ENCODE assay signal across 17 cellular contexts in genomic region chr6:24943774-24944173, GRCh38. TPM values are rescaled to one million over a fixed set of nuclear protein-coding genes. Genes with fewer than 3 reads are reported as not detected.
DNase-seq lines count a peak whose midpoint lies in the region; ATAC-seq and TF ChIP-seq lines count a peak whose summit lies in the region.
"Had no signal": no experiment of that assay in that cellular context is flagged by ENCODE, and none has a peak within 500 bp of the region (broad histone marks: within the 10 kb centered on the region; RNA-seq: fewer than 3 reads in every experiment).

No MANE protein-coding gene starts in this region.

- H3K79me1 ChIP-seq in H9 (ENCODE audit: insufficient read depth, low read depth, low read length, poor library complexity, severe bottlenecking): no peaks in the 10 kb centered on the region
- no peaks in the 10 kb centered on the region for H3K79me1 ChIP-seq in neuronal stem cell (ENCODE audit: low read depth, low read length)

- H3K27ac Mint-ChIP-seq in H9 (peak overlapping the region in 2 of 3 experiments; percentile 45 to 50; a peak in 2 of 7 replicates), endodermal cell (no peak overlapping the region)
- H3K27ac Mint-ChIP-seq in activated naive CD4-positive, alpha-beta T cell treated with anti-CD3 and anti-CD28 coated beads, Interleukin-2, amount 10 ng/mL, durations not matched to agents 7 days and 5 days: no peak overlapping the region

- H2BK5ac ChIP-seq in H9 (ENCODE audit: insufficient read length, low read length) (no peak overlapping the region), neuronal stem cell (ENCODE audit: low read length) (no peak overlapping the region)

- no peaks in the 10 kb centered on the region for H3K27me3 Mint-ChIP-seq in H9 (ENCODE audit: low read depth)
- peaks cover 7% of the 10 kb centered on the region for H3K27me3 Mint-ChIP-seq in endodermal cell (ENCODE audit: insufficient read depth)
- no peaks in the 10 kb centered on the region for H3K27me3 Mint-ChIP-seq in activated naive CD4-positive, alpha-beta T cell treated with anti-CD3 and anti-CD28 coated beads, Interleukin-2, amount 10 ng/mL, durations not matched to agents 7 days and 5 days

- H3K79me2 ChIP-seq in H9 (ENCODE audit: insufficient read depth, low read length): no peaks in the 10 kb centered on the region

- H3K23me2 ChIP-seq in H9 (ENCODE audit: insufficient read length, low read depth, low read length, poor library complexity, severe bottlenecking): no peaks in the 10 kb centered on the region

- H2BK12ac ChIP-seq in H9 (ENCODE audit: insufficient read length, low read depth, low read length) (no peak overlapping the region), neuronal stem cell (ENCODE audit: low read length) (no peak overlapping the region)

- WGBS in H9 (ENCODE audit: extremely low coverage, insufficient read length, low lambda C conversion rate): no CpG with 5 or more reads among the region's 2 CpGs
- WGBS in endodermal cell (ENCODE audit: insufficient coverage in 1 of 2, insufficient read length in 1 of 2), 2 experiments: 38 to 47% methylated on average over 1 to 2 of the region's 2 CpGs
- no CpG with 5 or more reads among the region's 2 CpGs for WGBS in neuronal stem cell (ENCODE audit: extremely low coverage in 2 of 2, insufficient read length in 2 of 2, insufficient replicate concordance in 1 of 2), 2 donors

- peaks cover 4 to 5% of the 10 kb centered on the region in 2 experiments; a peak in 3 of 4 replicates for H3K4me1 Mint-ChIP-seq in H9
- peaks cover 14% of the 10 kb centered on the region for H3K4me1 Mint-ChIP-seq in endodermal cell
- peaks cover 71% of the 10 kb centered on the region for H3K4me1 Mint-ChIP-seq in activated naive CD4-positive, alpha-beta T cell treated with anti-CD3 and anti-CD28 coated beads, Interleukin-2, amount 10 ng/mL, durations not matched to agents 7 days and 5 days

- H4K5ac ChIP-seq in H9 (ENCODE audit: insufficient read length, low read depth, low read length): no peak overlapping the region

- CTCF ChIA-PET in activated naive CD4-positive, alpha-beta T cell treated with anti-CD3 and anti-CD28 coated beads, Interleukin-2, amount 10 ng/mL, durations not matched to agents 7 days and 5 days (lab: Charles Lee): interaction anchor here (0.9 to 3.7 kb wide), 2 partner anchors 9 to 48 kb away, joined by 3 to 27 read pairs; partner anchors contain the start of gene RIPOR2

- H3K14ac ChIP-seq in H9 (ENCODE audit: insufficient read depth, low read length) (no peak overlapping the region), neuronal stem cell (ENCODE audit: low read length) (no peak overlapping the region)

- H4K20me1 ChIP-seq in H9 (ENCODE audit: control insufficient read depth, insufficient read depth, insufficient read length): no peaks in the 10 kb centered on the region
- H4K20me1 ChIP-seq: BLaER1 treated with 17β-estradiol and CSF1 and Interleukin-3, amounts not matched to agents 10 nM and 100 nM had no signal

- H3K23ac ChIP-seq in H9 (ENCODE audit: insufficient read length, low read depth, low read length) (no peak overlapping the region), neuronal stem cell (ENCODE audit: low read depth, low read length, poor library complexity) (no peak overlapping the region)

- H3K4me3 Mint-ChIP-seq in H9 (no peak overlapping the region), endodermal cell (no peak overlapping the region)
- H3K4me3 Mint-ChIP-seq in activated naive CD4-positive, alpha-beta T cell treated with anti-CD3 and anti-CD28 coated beads, Interleukin-2, amount 10 ng/mL, durations not matched to agents 7 days and 5 days: no peak overlapping the region

- H3K4me2 ChIP-seq in H9 (ENCODE audit: insufficient read depth, insufficient read length, low read length) (no peak overlapping the region), neuronal stem cell (ENCODE audit: insufficient read depth, low read length, poor library complexity, severe bottlenecking) (no peak overlapping the region)
- H3K4me2 ChIP-seq: BLaER1 treated with 17β-estradiol and CSF1 and Interleukin-3, amounts not matched to agents 10 nM and 100 nM had no signal

- peak; percentile 21 for DNase-seq in NCI-H82 (lab: John Stamatoyannopoulos, UW)
- DNase-seq in NCI-H82 treated with DMSO at 0.1 percent for 48 hours (lab: John Stamatoyannopoulos, UW; ENCODE audit: unreplicated experiment): no peak
- DNase-seq in H9: no peak
- no peak for DNase-seq in endodermal cell
- DNase-seq in neuronal stem cell (ENCODE audit: low spot score): no peak
- no peak for DNase-seq in activated naive CD4-positive, alpha-beta T cell treated with anti-CD3 and anti-CD28 coated beads, Interleukin-2, amount 10 ng/mL, durations not matched to agents 7 days and 5 days
- no peak for DNase-seq in NOMO-1 treated with DMSO at 0.1 percent for 48 hours (lab: John Stamatoyannopoulos, UW; ENCODE audit: unreplicated experiment)
- DNase-seq: Caco-2, DMS79, GDM1, GOT3, H7 had no signal

- H3T11ph ChIP-seq in H9 (ENCODE audit: low read length): no peak overlapping the region

- H3K36me3 Mint-ChIP-seq in H9 (ENCODE audit: insufficient read depth in 1 of 3, low read depth in 3 of 3): peaks cover 7 to 20% (median 8%) of the 10 kb centered on the region in 3 experiments; a peak in 6 of 7 replicates
- H3K36me3 Mint-ChIP-seq in endodermal cell (ENCODE audit: low read depth): no peaks in the 10 kb centered on the region
- peaks cover 74% of the 10 kb centered on the region for H3K36me3 Mint-ChIP-seq in activated naive CD4-positive, alpha-beta T cell treated with anti-CD3 and anti-CD28 coated beads, Interleukin-2, amount 10 ng/mL, durations not matched to agents 7 days and 5 days

- H3K4me3 ChIP-seq in endodermal cell (ENCODE audit: low read length) (peak overlapping the region; percentile 62), neuronal stem cell (ENCODE audit: low read length in 2 of 2) (no peak overlapping the region)
- H3K4me3 ChIP-seq: BLaER1 treated with 17β-estradiol and CSF1 and Interleukin-3, amounts not matched to agents 10 nM and 100 nM had no signal

- H3K27ac ChIP-seq in H9 (ENCODE audit: insufficient read length, low read depth, low read length): no peak overlapping the region
- H3K27ac ChIP-seq in endodermal cell (ENCODE audit: low read depth, low read length): no peak overlapping the region
- peak overlapping the region; percentile 65 for H3K27ac ChIP-seq in neuronal stem cell (replicated peaks; ENCODE audit: low read length)
- H3K27ac ChIP-seq: 22Rv1; BLaER1 treated with 17β-estradiol and CSF1 and Interleukin-3, amounts not matched to agents 10 nM and 100 nM; HL-60 had no signal

- H4K8ac ChIP-seq in H9 (replicated peaks; ENCODE audit: insufficient read length, low read depth, low read length): no peak overlapping the region
- H4K8ac ChIP-seq in neuronal stem cell (ENCODE audit: low read depth, low read length): no peak overlapping the region

- H3K9me3 ChIP-seq in H9 (ENCODE audit: control insufficient read depth, low read depth, low read length): no peaks in the 10 kb centered on the region
- H3K9me3 ChIP-seq in endodermal cell (ENCODE audit: control insufficient read depth, low read length): peaks cover 18% of the 10 kb centered on the region
- peaks cover 2 to 22% of the 10 kb centered on the region in 2 donors for H3K9me3 ChIP-seq in neuronal stem cell (replicated peaks in 1 of 2; ENCODE audit: control insufficient read depth in 2 of 2, insufficient read depth in 1 of 2, low read depth in 1 of 2, low read length in 2 of 2)

- H2BK15ac ChIP-seq in H9 (ENCODE audit: low read depth, low read length): no peak overlapping the region
- H2BK15ac ChIP-seq in neuronal stem cell (ENCODE audit: low read length): no peak overlapping the region

- H3K18ac ChIP-seq in H9 (ENCODE audit: insufficient read length, low read depth, low read length): no peak overlapping the region
- H3K18ac ChIP-seq in neuronal stem cell (ENCODE audit: low read length): no peak overlapping the region

- no peaks in the 10 kb centered on the region for H3K4me1 ChIP-seq in H9 (ENCODE audit: insufficient read depth, low read length)
- H3K4me1 ChIP-seq in endodermal cell (ENCODE audit: control insufficient read depth, insufficient read depth, low read length): peaks cover 4% of the 10 kb centered on the region
- no peaks in the 10 kb centered on the region for H3K4me1 ChIP-seq in neuronal stem cell (ENCODE audit: control insufficient read depth in 2 of 2, insufficient read depth in 1 of 2, low read depth in 1 of 2, low read length in 2 of 2)
- H3K4me1 ChIP-seq: Caco-2 had no signal

- no peaks in the 10 kb centered on the region for H3K27me3 ChIP-seq in H9 (ENCODE audit: insufficient read depth, low read length)
- H3K27me3 ChIP-seq in endodermal cell (ENCODE audit: control insufficient read depth, insufficient read depth, low read length, poor library complexity, severe bottlenecking): no peaks in the 10 kb centered on the region
- H3K27me3 ChIP-seq in neuronal stem cell (ENCODE audit: control insufficient read depth in 3 of 3, insufficient read depth in 3 of 3, low read depth in 1 of 3, low read length in 3 of 3): no peaks in the 10 kb centered on the region
- H3K27me3 ChIP-seq: BLaER1 treated with 17β-estradiol and CSF1 and Interleukin-3, amounts not matched to agents 10 nM and 100 nM had no signal

- no peak for ATAC-seq in HG02885 (IDR thresholded peaks at IDR 0.05; ENCODE audit: poor library complexity, unreplicated experiment)

- H2AFZ ChIP-seq in H9 (ENCODE audit: low read length) (no peak overlapping the region), neuronal stem cell (ENCODE audit: low read length) (no peak overlapping the region)

- no peak overlapping the region for H3K9ac ChIP-seq in H9 (ENCODE audit: extremely low read depth, insufficient read length, low read length)
- H3K9ac ChIP-seq in endodermal cell (ENCODE audit: extremely low read depth, low read length, poor library complexity, severe bottlenecking): no peak overlapping the region
- no peak overlapping the region for H3K9ac ChIP-seq in neuronal stem cell (ENCODE audit: low read depth, low read length, poor library complexity)
- H3K9ac ChIP-seq: BLaER1 treated with 17β-estradiol and CSF1 and Interleukin-3, amounts not matched to agents 10 nM and 100 nM had no signal

- H4K91ac ChIP-seq in H9 (ENCODE audit: insufficient read length, low read depth, low read length): no peak overlapping the region
- H4K91ac ChIP-seq in neuronal stem cell (ENCODE audit: low read depth, low read length, poor library complexity): no peak overlapping the region

- H2BK20ac ChIP-seq in H9 (ENCODE audit: low read depth, low read length, poor library complexity, severe bottlenecking): no peak overlapping the region

- H3K4ac ChIP-seq in H9 (ENCODE audit: low read depth, low read length): no peak overlapping the region
- no peak overlapping the region for H3K4ac ChIP-seq in neuronal stem cell (ENCODE audit: low read length)

- no peak overlapping the region for H2BK120ac ChIP-seq in H9 (ENCODE audit: low read depth, low read length, poor library complexity, severe bottlenecking)
- no peak overlapping the region for H2BK120ac ChIP-seq in neuronal stem cell (ENCODE audit: low read depth, low read length)

- no peak overlapping the region for H2AK5ac ChIP-seq in H9 (ENCODE audit: insufficient read length, low read length)
- H2AK5ac ChIP-seq in neuronal stem cell (ENCODE audit: low read depth, low read length): no peak overlapping the region

- H3K9me3 Mint-ChIP-seq in H9 (peaks cover 17 to 18% of the 10 kb centered on the region in 2 experiments), endodermal cell (peaks cover 28% of the 10 kb centered on the region)
- peaks cover 46% of the 10 kb centered on the region for H3K9me3 Mint-ChIP-seq in activated naive CD4-positive, alpha-beta T cell treated with anti-CD3 and anti-CD28 coated beads, Interleukin-2, amount 10 ng/mL, durations not matched to agents 7 days and 5 days

- H3K36me3 ChIP-seq in endodermal cell (ENCODE audit: control insufficient read depth, insufficient read depth, low read length) (no peaks in the 10 kb centered on the region), neuronal stem cell (replicated peaks in 1 of 2; ENCODE audit: control insufficient read depth in 2 of 2, insufficient read depth in 2 of 2, low read length in 2 of 2) (no peaks in the 10 kb centered on the region)

- TF ChIP-seq CTCF in H9 (conservative IDR thresholded peaks at IDR 0.05) (no peak), endodermal cell (conservative IDR thresholded peaks at IDR 0.05) (no peak)

- H3K56ac ChIP-seq in H9 (ENCODE audit: insufficient read length, low read depth, low read length): no peak overlapping the region

RNA-seq across cellular contexts. Expression of gene RIPOR2, which starts 8.0 kb away (rescaled TPM):
- total RNA-seq in H9 (2021) (5.0 and 5.1 TPM in 2 replicates), endodermal cell (10 to 100 TPM in 1 of 2 donors, 1 to 10 TPM in 1; 9.3 to 10.4 TPM)
- polyA plus RNA-seq in endodermal cell (2013, experiment 1 of 2): 7.0 TPM
- 6.5 TPM for polyA plus RNA-seq in endodermal cell (2013, experiment 2 of 2)
- 3.1 TPM for polyA plus RNA-seq in neuronal stem cell (2013, experiment 1 of 2)
- 3.3 TPM for polyA plus RNA-seq in neuronal stem cell (2013, experiment 2 of 2)
- total RNA-seq: HT1080 had no signal

Comparison
In these comparisons a context has a peak if more than half of its experiments do, and no peak if none do; other contexts are left out.
1. H3K27ac Mint-ChIP-seq: peak in H9 (2 of 3); none in endodermal cell (single experiment) and activated naive CD4-positive, alpha-beta T cell treated with anti-CD3 and anti-CD28 coated beads, Interleukin-2, amount 10 ng/mL, durations not matched to agents 7 days and 5 days (single experiment).